8 cellular contexts compared by ENCODE assay signal in genomic region chr2:223944166-223944703, GRCh38. TPM values are rescaled to one million over a fixed set of nuclear protein-coding genes. Genes with fewer than 3 reads are reported as not detected.
A peak's percentile ranks its signal among the peaks of the same experiment; 100 is the strongest.
DNase-seq lines count a peak whose midpoint lies in the region; ATAC-seq and TF ChIP-seq lines count a peak whose summit lies in the region.

No MANE protein-coding gene starts in this region.

- TF ChIP-seq CTCF in prostate gland (IDR thresholded peaks at IDR 0.05) = no peak

- H3K36me3 Mint-ChIP-seq in activated CD4-positive, alpha-beta T cell treated with anti-CD3 and anti-CD28 coated beads, Interleukin-2, amount 10 ng/mL, durations not matched to agents 24 days and 14 days (ENCODE audit: low read depth) = peaks cover 20% of the 10 kb centered on the region

- peaks cover 54% of the 10 kb centered on the region for H3K4me1 Mint-ChIP-seq in activated CD4-positive, alpha-beta T cell treated with anti-CD3 and anti-CD28 coated beads, Interleukin-2, amount 10 ng/mL, durations not matched to agents 24 days and 14 days

- peak overlapping the region; percentile 69 for H3K4me3 ChIP-seq in right cardiac atrium (ENCODE audit: low read length)
- peak overlapping the region; percentile 93 to 99 for H3K4me3 ChIP-seq in prostate gland

- H3K27ac Mint-ChIP-seq in activated CD4-positive, alpha-beta T cell treated with anti-CD3 and anti-CD28 coated beads, Interleukin-2, amount 10 ng/mL, durations not matched to agents 24 days and 14 days = peak overlapping the region; percentile 94

- peak overlapping the region; percentile 91 for H3K4me3 Mint-ChIP-seq in activated CD4-positive, alpha-beta T cell treated with anti-CD3 and anti-CD28 coated beads, Interleukin-2, amount 10 ng/mL, durations not matched to agents 24 days and 14 days

- WGBS in right cardiac atrium = under 1% methylated on average over 46 of the region's 46 CpGs
- WGBS in prostate gland = 1% methylated on average over 46 of the region's 46 CpGs

- no peaks in the 10 kb centered on the region for H3K27me3 ChIP-seq in right cardiac atrium (ENCODE audit: control insufficient read depth, insufficient read depth)
- no peaks in the 10 kb centered on the region for H3K27me3 ChIP-seq in prostate gland (replicated peaks; ENCODE audit: insufficient read depth)

- H3K27me3 Mint-ChIP-seq in activated CD4-positive, alpha-beta T cell treated with anti-CD3 and anti-CD28 coated beads, Interleukin-2, amount 10 ng/mL, durations not matched to agents 24 days and 14 days = no peaks in the 10 kb centered on the region

- peak; percentile 78 for DNase-seq in activated CD4-positive, alpha-beta T cell treated with anti-CD3 and anti-CD28 coated beads, Interleukin-2, amount 10 ng/mL, durations not matched to agents 24 days and 14 days
- DNase-seq in activated CD4-positive, alpha-beta T cell treated with anti-CD3 and anti-CD28 coated beads, Interleukin-2, amount 50 U/mL, for 4 hours = no peak
- DNase-seq in NCI-H2227 (lab: John Stamatoyannopoulos, UW; ENCODE audit: unreplicated experiment) (peak; percentile 45), amygdala (lab: John Stamatoyannopoulos, UW) (peak in 37 of 56 donors; percentile 6 to 62 (median 27)), right cardiac atrium (peak; percentile 31 to 76 (median 70)), prostate gland (ENCODE audit: low spot score) (peak; percentile 24), NCI-H1694 treated with DMSO at 0.1 percent for 48 hours (lab: John Stamatoyannopoulos, UW) (no peak), KG1 (lab: John Stamatoyannopoulos, UW) (no peak)

- peak overlapping the region; percentile 90 for H3K27ac ChIP-seq in right cardiac atrium (ENCODE audit: low read length)
- peak overlapping the region; percentile 87 to 93 for H3K27ac ChIP-seq in prostate gland

- peak; percentile 61 to 75 for ATAC-seq in right cardiac atrium

- no peaks in the 10 kb centered on the region for H3K36me3 ChIP-seq in prostate gland

- TF ChIP-seq POLR2A in prostate gland (IDR thresholded peaks at IDR 0.05) = no peak

- intact Hi-C loops in activated CD4-positive, alpha-beta T cell treated with anti-CD3 and anti-CD28 coated beads, Interleukin-2, amount 10 ng/mL, durations not matched to agents 24 days and 14 days (cut with micrococcal nuclease) = loop anchor here (5.0 kb wide), 3 partner anchors 107 to 983 kb away; partner anchors contain the start of genes AP1S3 and CUL3
- intact Hi-C loops in right cardiac atrium (cut with DNase I) = no loop called here
- intact Hi-C loops in prostate gland (cut with DNase I) = no loop called here

- H3K4me1 ChIP-seq in right cardiac atrium (ENCODE audit: control insufficient read depth, insufficient read depth, low read length) (peaks cover 6% of the 10 kb centered on the region), prostate gland (replicated peaks) (peaks cover 8% of the 10 kb centered on the region)

- H3K9me3 ChIP-seq in right cardiac atrium (ENCODE audit: control insufficient read depth, low read length) = no peaks in the 10 kb centered on the region
- no peaks in the 10 kb centered on the region for H3K9me3 ChIP-seq in prostate gland

- peaks cover 4% of the 10 kb centered on the region for H3K9me3 Mint-ChIP-seq in activated CD4-positive, alpha-beta T cell treated with anti-CD3 and anti-CD28 coated beads, Interleukin-2, amount 10 ng/mL, durations not matched to agents 24 days and 14 days

RNA-seq across cellular contexts. Expression of gene WDFY1, which starts 0.9 kb away (rescaled TPM):
- 25.3 and 27.8 TPM in 2 replicates for total RNA-seq in activated CD4-positive, alpha-beta T cell treated with anti-CD3 and anti-CD28 coated beads, Interleukin-2, amount 10 ng/mL, durations not matched to agents 24 days and 14 days
- 10 to 100 TPM; 15.0 to 21.2 (median 17.5) TPM for total RNA-seq in right cardiac atrium
- polyA plus RNA-seq in right cardiac atrium = 10.7 TPM
- total RNA-seq in prostate gland = 10 to 100 TPM; 38.8 to 42.9 TPM

RNA-seq across cellular contexts. Expression of gene MRPL44, which starts 13.0 kb away (rescaled TPM):
- total RNA-seq in activated CD4-positive, alpha-beta T cell treated with anti-CD3 and anti-CD28 coated beads, Interleukin-2, amount 10 ng/mL, durations not matched to agents 24 days and 14 days = 37.3 and 37.4 TPM in 2 replicates
- 10 to 100 TPM; 22.0 to 31.8 (median 30.4) TPM for total RNA-seq in right cardiac atrium
- polyA plus RNA-seq in right cardiac atrium = 34.9 TPM
- 10 to 100 TPM; 33.1 to 33.5 TPM for total RNA-seq in prostate gland

Comparison
In these comparisons a context has a peak if more than half of its experiments do, and no peak if none do; other contexts are left out.
1. DNase-seq: peak in activated CD4-positive, alpha-beta T cell treated with anti-CD3 and anti-CD28 coated beads, Interleukin-2, amount 10 ng/mL, durations not matched to agents 24 days and 14 days (single experiment), NCI-H2227 (single experiment), amygdala (37 of 56), right cardiac atrium (3 of 3) and prostate gland (single experiment); none in activated CD4-positive, alpha-beta T cell treated with anti-CD3 and anti-CD28 coated beads, Interleukin-2, amount 50 U/mL, for 4 hours (0 of 2), NCI-H1694 treated with DMSO at 0.1 percent for 48 hours (single experiment) and KG1 (single experiment).